ENCODE assay signal across 18 cellular contexts in the genomic region with DNA sequence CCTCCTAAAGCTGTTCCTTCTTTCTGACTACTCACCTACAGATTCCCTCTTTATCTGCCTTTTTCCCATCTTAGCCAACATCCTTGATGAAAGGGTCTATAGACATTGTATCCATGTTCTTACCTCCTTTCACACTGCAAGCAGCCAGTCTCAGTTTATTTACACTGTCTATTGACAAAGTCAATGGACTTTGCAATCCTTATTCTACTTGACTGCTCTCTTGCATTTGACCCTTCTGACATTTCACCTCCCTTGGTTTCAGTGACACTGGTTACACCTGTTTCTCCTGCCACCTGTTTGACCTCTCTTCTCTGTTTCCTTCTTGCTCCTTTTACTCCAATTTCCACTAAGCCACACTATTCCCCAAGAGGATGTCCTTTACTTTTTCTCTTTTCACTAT.
"Had no signal": no experiment of that assay in that cellular context is flagged by ENCODE, and none has a peak within 500 bp of the region (broad histone marks: within the 10 kb centered on the region; RNA-seq: fewer than 3 reads in every experiment).

No MANE protein-coding gene starts in this region.

- H3K4me1 ChIP-seq: ascending aorta, left ventricle myocardium inferior, right atrium auricular region, stomach, testis had no signal

- H3K27me3 ChIP-seq: ascending aorta, right atrium auricular region, stomach, testis had no signal

- H3K27ac ChIP-seq: ascending aorta, coronary artery, left ventricle myocardium inferior, right atrium auricular region, stomach, testis had no signal

- H3K4me3 ChIP-seq: ascending aorta, coronary artery, left ventricle myocardium inferior, right atrium auricular region, stomach, testis had no signal

- DNase-seq: activated CD4-positive, alpha-beta T cell treated with anti-CD3 and anti-CD28 coated beads, Interleukin-2, amount 50 U/mL, for 1 hour; activated CD4-positive, CD25-positive, alpha-beta regulatory T cell treated with anti-CD3 and anti-CD28 coated beads, Interleukin-2, amount 50 U/mL, for 72 hours; activated CD8-positive, alpha-beta memory T cell treated with anti-CD3 and anti-CD28 coated beads, Interleukin-2, amount 50 U/mL, for 48 hours; activated effector memory CD4-positive, alpha-beta T cell treated with anti-CD3 and anti-CD28 coated beads, Interleukin-2, amount 50 U/mL, for 16 hours; activated T-cell treated with anti-CD3 and anti-CD28 coated beads, Interleukin-2, amount 50 U/mL, for 48 hours; foreskin melanocyte; glutamatergic neuron; hippocampal formation; left ventricle myocardium inferior; occipital lobe; stimulated activated CD4-positive, alpha-beta T cell treated with anti-CD3 and anti-CD28 coated beads, Interleukin-15, amount 100 ng/mL, for 24 hours; stimulated activated CD4-positive, alpha-beta T cell treated with anti-CD3 and anti-CD28 coated beads, Interleukin-2, amount 100 ng/mL, for 48 hours; stomach; testis had no signal

- ATAC-seq: stimulated activated effector memory CD8-positive, alpha-beta T cell treated with anti-CD3 and anti-CD28 coated beads, Interleukin-12 subunit alpha, Interleukin-12 subunit beta, amount 100 ng/mL, for 72 hours had no signal

- H3K36me3 ChIP-seq: ascending aorta, left ventricle myocardium inferior, right atrium auricular region, stomach had no signal

- H3K9me3 ChIP-seq: ascending aorta, left ventricle myocardium inferior, right atrium auricular region, stomach, testis had no signal
